Comparison of ENCODE assay signal across 20 cellular contexts in genomic region chrX:130343411-130343810, GRCh38. TPM values are rescaled to one million over a fixed set of nuclear protein-coding genes. Genes with fewer than 3 reads are reported as not detected.
DNase-seq lines count a peak whose midpoint lies in the region; ATAC-seq, FAIRE-seq and TF ChIP-seq lines count a peak whose summit lies in the region.
"Had no signal": no experiment of that assay in that cellular context is flagged by ENCODE, and none has a peak within 500 bp of the region (broad histone marks: within the 10 kb centered on the region; RNA-seq: fewer than 3 reads in every experiment).

No MANE protein-coding gene starts in this region.

- H3K36me3 Mint-ChIP-seq in astrocyte (ENCODE audit: low read depth, unreplicated experiment), result no peaks in the 10 kb centered on the region
- no peaks in the 10 kb centered on the region for H3K36me3 Mint-ChIP-seq in MCF 10A (ENCODE audit: insufficient read depth, unreplicated experiment)
- peaks cover 11% of the 10 kb centered on the region for H3K36me3 Mint-ChIP-seq in nephron progenitor cell (ENCODE audit: low read depth)

- H3K79me2 ChIP-seq in astrocyte (ENCODE audit: insufficient read depth, low read length), result peaks cover 6% of the 10 kb centered on the region

- no peak for ATAC-seq in Right ventricle myocardium superior (ENCODE audit: poor library complexity)

- no peaks in the 10 kb centered on the region for H3K27me3 Mint-ChIP-seq in astrocyte (ENCODE audit: low read depth, unreplicated experiment)
- peaks cover 32% of the 10 kb centered on the region for H3K27me3 Mint-ChIP-seq in MCF 10A (ENCODE audit: insufficient read depth, unreplicated experiment)
- H3K27me3 Mint-ChIP-seq in nephron progenitor cell (ENCODE audit: low read depth, poor library complexity), result no peaks in the 10 kb centered on the region
- H3K27me3 Mint-ChIP-seq: CD4-positive, alpha-beta memory T cell had no signal

- H4K20me1 ChIP-seq in astrocyte (ENCODE audit: insufficient read depth, low read length), result no peaks in the 10 kb centered on the region

- TF ChIP-seq CTCF in cardiac muscle cell (IDR thresholded peaks at IDR 0.05; ENCODE audit: low read depth, low read length) (no peak), astrocyte (IDR thresholded peaks at IDR 0.05; ENCODE audit: insufficient read depth, low read depth, low read length) (no peak), fibroblast of the aortic adventitia (IDR thresholded peaks at IDR 0.05; ENCODE audit: insufficient read depth, low read length) (no peak), MCF 10A (IDR thresholded peaks at IDR 0.05; ENCODE audit: unreplicated experiment) (no peak), right atrium auricular region (IDR thresholded peaks at IDR 0.05) (no peak), nephron progenitor cell (IDR thresholded peaks at IDR 0.05) (no peak)

- H3K9me3 Mint-ChIP-seq in astrocyte (ENCODE audit: unreplicated experiment) (no peaks in the 10 kb centered on the region), MCF 10A (ENCODE audit: unreplicated experiment) (no peaks in the 10 kb centered on the region), nephron progenitor cell (peaks cover 8% of the 10 kb centered on the region)

- H3K4me1 Mint-ChIP-seq in astrocyte (ENCODE audit: low read depth, unreplicated experiment), result peaks cover 16% of the 10 kb centered on the region
- peaks cover 6% of the 10 kb centered on the region for H3K4me1 Mint-ChIP-seq in MCF 10A (ENCODE audit: insufficient read depth, unreplicated experiment)
- H3K4me1 Mint-ChIP-seq in nephron progenitor cell, result peaks cover 53% of the 10 kb centered on the region

- H3K9ac ChIP-seq in astrocyte (ENCODE audit: low read length), result peak overlapping the region; percentile 15

- H3K27ac Mint-ChIP-seq in astrocyte (ENCODE audit: unreplicated experiment), result no peak overlapping the region
- no peak overlapping the region for H3K27ac Mint-ChIP-seq in MCF 10A (ENCODE audit: low read depth, unreplicated experiment)
- no peak overlapping the region for H3K27ac Mint-ChIP-seq in nephron progenitor cell
- H3K27ac Mint-ChIP-seq: CD4-positive, alpha-beta memory T cell had no signal

- no TSS peak for BruUV-seq in MCF 10A (replicated peaks; lab: Mats Ljungman, UMichigan)

- H2AFZ ChIP-seq in astrocyte (ENCODE audit: low read depth, low read length), result no peak overlapping the region

- peak in 1 of 2 donors; percentile 38 for DNase-seq in cardiac muscle cell (ENCODE audit: low read depth in 1 of 2, low spot score in 1 of 2)
- DNase-seq in Right ventricle myocardium superior, result no peak
- DNase-seq in astrocyte (ENCODE audit: low read depth), result peak; percentile 50
- DNase-seq in fibroblast of the aortic adventitia (ENCODE audit: low read depth), result peak; percentile 5
- DNase-seq in MCF 10A (ENCODE audit: unreplicated experiment), result no peak
- DNase-seq in right atrium auricular region (ENCODE audit: low spot score), result no peak
- no peak for DNase-seq in activated T-cell treated with anti-CD3 and anti-CD28 coated beads for 4 hours
- no peak for DNase-seq in nephron progenitor cell
- DNase-seq: 8988T; CD4-positive, alpha-beta memory T cell; DND-41; H7; MV-4-11; NCI-H1417; NCI-H1930; NCI-H446; NCI-H69; SHP77 treated with DMSO at 0.1 percent for 48 hours had no signal

- POLR2A ChIA-PET in MCF 10A (lab: Yijun Ruan, JAX), result no interaction called here

- FAIRE-seq in astrocyte (lab: Jason Lieb, UNC), result peak; percentile 88
- FAIRE-seq: RCC 7860 had no signal

- H3K4me1 ChIP-seq in cardiac muscle cell (ENCODE audit: low read depth) (peaks cover 12% of the 10 kb centered on the region), astrocyte (ENCODE audit: insufficient read depth, low read length) (peaks cover 8% of the 10 kb centered on the region), right atrium auricular region (no peaks in the 10 kb centered on the region)

- H3K36me3 ChIP-seq in cardiac muscle cell, result no peaks in the 10 kb centered on the region
- H3K36me3 ChIP-seq in astrocyte (ENCODE audit: insufficient read depth, low read length), result no peaks in the 10 kb centered on the region
- no peaks in the 10 kb centered on the region for H3K36me3 ChIP-seq in right atrium auricular region

- CTCF ChIA-PET in MCF 10A (lab: Yijun Ruan, JAX), result interaction anchor here (2.3 kb wide), 1 partner anchor 50 kb away, joined by 7 read pairs; no protein-coding TSS in a partner anchor

- intact Hi-C loops in Right ventricle myocardium superior (cut with DNase I) (no loop called here), MCF 10A (cut with micrococcal nuclease) (no loop called here)

- peak overlapping the region; percentile 68 for H3K27ac ChIP-seq in cardiac muscle cell
- H3K27ac ChIP-seq in astrocyte (ENCODE audit: low read depth, low read length), result peak overlapping the region; percentile 41
- no peak overlapping the region for H3K27ac ChIP-seq in right atrium auricular region

- H3K27me3 ChIP-seq in cardiac muscle cell (no peaks in the 10 kb centered on the region), astrocyte (ENCODE audit: insufficient read depth, low read length) (no peaks in the 10 kb centered on the region), right atrium auricular region (no peaks in the 10 kb centered on the region)

- H3K4me3 Mint-ChIP-seq in astrocyte (ENCODE audit: unreplicated experiment) (peak overlapping the region; percentile 66), MCF 10A (ENCODE audit: unreplicated experiment) (no peak overlapping the region), nephron progenitor cell (no peak overlapping the region)
- H3K4me3 Mint-ChIP-seq: CD4-positive, alpha-beta memory T cell had no signal

- H3K9me3 ChIP-seq in cardiac muscle cell (ENCODE audit: low read depth) (no peaks in the 10 kb centered on the region), astrocyte (ENCODE audit: insufficient read depth, low read depth, low read length) (no peaks in the 10 kb centered on the region), right atrium auricular region (no peaks in the 10 kb centered on the region)

- H3K4me3 ChIP-seq in cardiac muscle cell, result no peak overlapping the region
- no peak overlapping the region for H3K4me3 ChIP-seq in astrocyte (ENCODE audit: insufficient read depth, low read depth, low read length)
- H3K4me3 ChIP-seq in fibroblast of the aortic adventitia (ENCODE audit: low read depth, low read length), result no peak overlapping the region
- no peak overlapping the region for H3K4me3 ChIP-seq in right atrium auricular region

- peak overlapping the region; percentile 41 for H3K4me2 ChIP-seq in astrocyte (ENCODE audit: low read length)

RNA-seq across cellular contexts. Expression of gene SLC25A14, which starts 3.7 kb away (rescaled TPM):
- total RNA-seq in cardiac muscle cell, result 9.5 and 11.9 TPM in 2 replicates
- polyA plus RNA-seq in cardiac muscle cell, result 18.3 and 34.8 TPM in 2 replicates
- total RNA-seq in Right ventricle myocardium superior, result 4.6 TPM
- 16.0 and 17.4 TPM in 2 replicates for total RNA-seq in astrocyte
- 9.3 and 17.2 TPM in 2 replicates for total RNA-seq in fibroblast of the aortic adventitia (ENCODE audit: low replicate concordance)
- total RNA-seq in MCF 10A (2022), result 12.5 and 13.7 TPM in 2 replicates
- 1 to 10 TPM; 3.4 to 8.2 TPM for total RNA-seq in right atrium auricular region

RNA-seq across cellular contexts. Expression of gene GPR119, which starts 42.1 kb away (rescaled TPM):
- total RNA-seq in cardiac muscle cell (not detected in 2 replicates), Right ventricle myocardium superior (not detected), astrocyte (not detected in 2 replicates), fibroblast of the aortic adventitia (ENCODE audit: low replicate concordance) (not detected in 2 replicates), MCF 10A (2022) (not detected in 2 replicates), right atrium auricular region (not detected)
- polyA plus RNA-seq in cardiac muscle cell, result not detected in 2 replicates
- total RNA-seq: CD4-positive, alpha-beta memory T cell; H7 had no signal
- polyA plus RNA-seq: BJ; CD4-positive, alpha-beta memory T cell had no signal

RNA-seq across cellular contexts. Expression of gene RBMX2, which starts 58.4 kb away (rescaled TPM):
- total RNA-seq in cardiac muscle cell (15.9 and 32.3 TPM in 2 replicates), Right ventricle myocardium superior (10.9 TPM), astrocyte (19.7 TPM in 2 replicates), fibroblast of the aortic adventitia (ENCODE audit: low replicate concordance) (24.8 and 47.8 TPM in 2 replicates), MCF 10A (2022) (31.2 and 34.4 TPM in 2 replicates), right atrium auricular region (10 to 100 TPM in 1 of 2 donors, 1 to 10 TPM in 1; 8.0 to 15.8 TPM)
- polyA plus RNA-seq in cardiac muscle cell, result 22.5 and 30.9 TPM in 2 replicates

Comparison
In these comparisons a context has a peak if more than half of its experiments do, and no peak if none do; other contexts are left out.
1. H3K27ac ChIP-seq: peak in cardiac muscle cell (single experiment) and astrocyte (single experiment); none in right atrium auricular region (0 of 2).
2. DNase-seq: peak in astrocyte (single experiment) and fibroblast of the aortic adventitia (single experiment); none in Right ventricle myocardium superior (single experiment), MCF 10A (single experiment), right atrium auricular region (single experiment), activated T-cell treated with anti-CD3 and anti-CD28 coated beads for 4 hours (single experiment) and nephron progenitor cell (single experiment).